In genomic region chr3:151383956-151384355, GRCh38 we compare ENCODE assay signal across 11 cellular contexts. TPM values are rescaled to one million over a fixed set of nuclear protein-coding genes. Genes with fewer than 3 reads are reported as not detected.
DNase-seq lines count a peak whose midpoint lies in the region; ATAC-seq and TF ChIP-seq lines count a peak whose summit lies in the region.
"Had no signal": no experiment of that assay in that cellular context is flagged by ENCODE, and none has a peak within 500 bp of the region (broad histone marks: within the 10 kb centered on the region; RNA-seq: fewer than 3 reads in every experiment).

No MANE protein-coding gene starts in this region.

- H3K23ac ChIP-seq in mesendoderm (ENCODE audit: low read length) = no peak overlapping the region

- H3K4ac ChIP-seq in mesendoderm (ENCODE audit: low read depth, low read length) = no peak overlapping the region

- WGBS in mesendoderm (ENCODE audit: extremely low coverage, insufficient coverage, low lambda C conversion rate) = no CpG with 5 or more reads among the region's 3 CpGs

- H3K4me3 ChIP-seq in mesendoderm (ENCODE audit: low read length) = no peak overlapping the region
- H3K4me3 ChIP-seq: MG63 had no signal

- peak; percentile 59 for ATAC-seq in GM19035 (IDR thresholded peaks at IDR 0.05; ENCODE audit: unreplicated experiment)
- peak; percentile 43 for ATAC-seq in HG02623 (IDR thresholded peaks at IDR 0.05; ENCODE audit: unreplicated experiment)
- ATAC-seq in sciatic nerve = peak; percentile 64
- ATAC-seq in foreskin keratinocyte = no peak

- no peak overlapping the region for H3K18ac ChIP-seq in mesendoderm (ENCODE audit: low read length)

- intact Hi-C loops in sciatic nerve (cut with DNase I) = no loop called here

- DNase-seq in OCI-M1 (lab: John Stamatoyannopoulos, UW) = peak; percentile 22
- no peak for DNase-seq in sciatic nerve (ENCODE audit: low spot score)
- DNase-seq in mesendoderm = no peak
- DNase-seq in dermis blood vessel endothelial cell = no peak
- no peak for DNase-seq in NCI-H2196 (lab: John Stamatoyannopoulos, UW; ENCODE audit: unreplicated experiment)
- no peak for DNase-seq in foreskin keratinocyte
- DNase-seq: left cardiac atrium; MG63; stimulated activated CD4-positive, alpha-beta T cell treated with anti-CD3 and anti-CD28 coated beads, Interleukin-1b, Interleukin-23, amount 100 ng/mL, for 48 hours had no signal

- H4K5ac ChIP-seq in mesendoderm (ENCODE audit: low read length) = no peak overlapping the region

- H2BK15ac ChIP-seq in mesendoderm (replicated peaks; ENCODE audit: low read depth) = no peak overlapping the region

- no peak overlapping the region for H2BK5ac ChIP-seq in mesendoderm (ENCODE audit: low read length)

- no peaks in the 10 kb centered on the region for H3K4me1 ChIP-seq in mesendoderm (ENCODE audit: control insufficient read depth, low read depth, low read length)
- H3K4me1 ChIP-seq in foreskin keratinocyte = peaks cover 6% of the 10 kb centered on the region

- H3K27me3 ChIP-seq in mesendoderm (ENCODE audit: insufficient read depth, low read length, poor library complexity) (no peaks in the 10 kb centered on the region), foreskin keratinocyte (no peaks in the 10 kb centered on the region)
- H3K27me3 ChIP-seq: MG63 had no signal

- no peaks in the 10 kb centered on the region for H3K79me2 ChIP-seq in mesendoderm (ENCODE audit: control insufficient read depth, insufficient read depth, low read length)

- no peak overlapping the region for H2AK5ac ChIP-seq in mesendoderm (ENCODE audit: low read length)

- no peak for TF ChIP-seq CTCF in foreskin keratinocyte (conservative IDR thresholded peaks at IDR 0.05)

- H3K27ac ChIP-seq in mesendoderm (ENCODE audit: low read depth, low read length) (no peak overlapping the region), foreskin keratinocyte (no peak overlapping the region)

- no peak overlapping the region for H4K8ac ChIP-seq in mesendoderm (ENCODE audit: low read depth, low read length)

- no peaks in the 10 kb centered on the region for H3K79me1 ChIP-seq in mesendoderm (ENCODE audit: low read length)

- H3K36me3 ChIP-seq in mesendoderm (ENCODE audit: control insufficient read depth, insufficient read depth, low read length) = no peaks in the 10 kb centered on the region
- H3K36me3 ChIP-seq: MG63 had no signal

- H3K9ac ChIP-seq in mesendoderm (ENCODE audit: low read length) = no peak overlapping the region

- H3K4me2 ChIP-seq in mesendoderm (ENCODE audit: low read length) = no peak overlapping the region

- no peak overlapping the region for H2BK120ac ChIP-seq in mesendoderm (ENCODE audit: low read depth, low read length)

- H3K56ac ChIP-seq in mesendoderm (ENCODE audit: low read length) = no peak overlapping the region

RNA-seq across cellular contexts. Expression of gene P2RY12, which starts 0.6 kb away (rescaled TPM):
- 27.1 TPM for total RNA-seq in sciatic nerve
- polyA plus RNA-seq in mesendoderm (2013, experiment 1 of 2) = not detected
- polyA plus RNA-seq in mesendoderm (2013, experiment 2 of 2) = not detected
- total RNA-seq in dermis blood vessel endothelial cell = not detected in 2 replicates
- not detected in 2 replicates for total RNA-seq in foreskin keratinocyte
- polyA plus RNA-seq in foreskin keratinocyte = not detected in 2 replicates

RNA-seq across cellular contexts. Expression of gene P2RY13, which starts 54.6 kb away (rescaled TPM):
- 3.7 TPM for total RNA-seq in sciatic nerve
- polyA plus RNA-seq in mesendoderm (2013, experiment 1 of 2) = not detected
- polyA plus RNA-seq in mesendoderm (2013, experiment 2 of 2) = not detected
- total RNA-seq in dermis blood vessel endothelial cell = not detected in 2 replicates
- not detected in 2 replicates for total RNA-seq in foreskin keratinocyte
- polyA plus RNA-seq in foreskin keratinocyte = not detected in 2 replicates

Comparison
In these comparisons a context has a peak if more than half of its experiments do, and no peak if none do; other contexts are left out.
1. RNA of gene P2RY12, which starts 0.6 kb away (total RNA-seq): 27.1 TPM in sciatic nerve (single experiment); not detected in dermis blood vessel endothelial cell and not detected in foreskin keratinocyte; every median in the first group is over 10 times any median in the second.